ENCODE assay signal across 1 cellular context in the genomic region with DNA sequence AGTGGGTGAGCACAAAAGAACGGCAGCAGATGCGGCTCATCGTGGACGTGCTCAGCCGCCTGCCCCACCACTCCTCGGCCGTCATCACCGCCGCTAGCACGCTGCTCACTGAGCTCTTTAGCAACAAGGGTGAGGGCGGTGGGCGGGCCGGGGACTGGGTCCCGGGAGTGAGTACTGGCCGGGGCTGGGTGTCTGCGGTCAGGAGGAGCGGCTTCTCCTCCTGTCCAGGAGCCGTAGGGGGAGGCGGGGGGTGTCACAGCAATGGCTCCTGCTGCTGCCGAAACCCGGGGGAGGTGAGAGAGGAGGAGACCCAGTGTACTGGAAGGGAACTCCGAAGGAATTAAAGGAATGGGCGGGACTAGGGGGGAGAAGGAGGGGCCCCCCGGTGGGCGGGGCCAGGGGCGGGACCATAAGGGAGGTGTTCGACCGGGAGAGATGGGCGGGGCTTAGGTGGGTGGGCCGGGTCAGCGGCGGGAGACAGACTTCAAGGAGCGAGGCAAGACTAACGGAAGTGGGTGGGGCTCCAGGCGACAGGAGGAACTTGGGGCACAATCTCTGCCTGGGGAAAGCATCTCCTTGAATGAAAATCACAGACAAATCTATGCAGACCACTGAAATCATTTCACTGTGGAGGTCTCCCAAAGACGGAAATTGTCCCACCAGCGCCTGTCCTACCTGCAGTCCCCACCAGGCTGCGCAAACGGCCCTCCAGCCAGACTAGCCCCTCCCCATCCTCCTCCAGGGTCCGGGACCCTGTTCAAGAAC.
A peak's percentile ranks its signal among the peaks of the same experiment; 100 is the strongest.
TF ChIP-seq lines count a peak whose summit lies in the region.

No MANE protein-coding gene starts in this region.

TF ChIP-seq in K562, 482 proteins besides CTCF, POLR2A, EP300 and RAD21 (continued from another document and continues in another):
- TF ChIP-seq ZBTB11 (CRISPR knock-in tag; IDR thresholded peaks at IDR 0.05) (peak in 1 of 3 experiments; percentile 74; a peak in 1 of 6 replicates), NBN (IDR thresholded peaks at IDR 0.05; ENCODE audit: low read depth) (peak; percentile 71), KHSRP (IDR thresholded peaks at IDR 0.05) (no peak), ETV1 (tag; conservative IDR thresholded peaks at IDR 0.05; ENCODE audit: low read depth) (peak; percentile 63), PHB2 (IDR thresholded peaks at IDR 0.05; ENCODE audit: low read depth) (no peak), SMARCE1 (IDR thresholded peaks at IDR 0.05) (no peak), SP1 (CRISPR knock-in tag; IDR thresholded peaks at IDR 0.05) (peak; percentile 69), MTA1 (IDR thresholded peaks at IDR 0.05; ENCODE audit: borderline replicate concordance) (no peak; the same call in 1 of the 2 replicates), ESRRA (IDR thresholded peaks at IDR 0.05; ENCODE audit: borderline replicate concordance, low read depth) (peak; percentile 63; the same call in 1 of the 2 replicates), PHF8 (IDR thresholded peaks at IDR 0.05; ENCODE audit: borderline replicate concordance, low read length) (peak; percentile 41; the same call in 1 of the 2 replicates), L3MBTL2 (IDR thresholded peaks at IDR 0.05) (peak; percentile 89), ARID2 (IDR thresholded peaks at IDR 0.05) (no peak), ZNF184 (CRISPR knock-in tag; IDR thresholded peaks at IDR 0.05) (no peak), ZNF23 (CRISPR knock-in tag; IDR thresholded peaks at IDR 0.05) (no peak), PRDM10 (IDR thresholded peaks at IDR 0.05; ENCODE audit: partially characterized antibody) (peak; percentile 67), FOXK1 (CRISPR knock-in tag; IDR thresholded peaks at IDR 0.05; ENCODE audit: borderline replicate concordance) (peak; percentile 48; the same call in 1 of the 2 replicates), ZNF764 (CRISPR knock-in tag; IDR thresholded peaks at IDR 0.05; ENCODE audit: low read depth) (no peak), SIN3B (IDR thresholded peaks at IDR 0.05; ENCODE audit: low read depth) (no peak), ID3 (CRISPR knock-in tag; IDR thresholded peaks at IDR 0.05) (no peak), ID3 (tag; IDR thresholded peaks at IDR 0.05) (peak; percentile 43; the same call in 1 of the 2 replicates), ZBTB33 (CRISPR knock-in tag; IDR thresholded peaks at IDR 0.05) (no peak), KDM1A (IDR thresholded peaks at IDR 0.05) (peak; percentile 100), STAT6 (CRISPR knock-in tag; IDR thresholded peaks at IDR 0.05) (no peak), DMBX1 (CRISPR knock-in tag; IDR thresholded peaks at IDR 0.05; ENCODE audit: borderline replicate concordance) (no peak), NFE2L1 (tag; IDR thresholded peaks at IDR 0.05; ENCODE audit: borderline replicate concordance, low read depth) (no peak), PHF20 (IDR thresholded peaks at IDR 0.05; ENCODE audit: partially characterized antibody) (no peak), NONO (IDR thresholded peaks at IDR 0.05; ENCODE audit: low read depth in 2 of 2, low read length in 1 of 2) (peak in 1 of 2 experiments; percentile 67; a peak in 1 of 4 replicates), ZNF224 (CRISPR knock-in tag; IDR thresholded peaks at IDR 0.05) (0 out of 2 replicates have a peak, but pooled peaks have one; percentile 28), UBTF (IDR thresholded peaks at IDR 0.05; ENCODE audit: borderline replicate concordance in 1 of 2, low read depth in 2 of 2, low read length in 2 of 2) (0 out of 4 replicates have a peak, but pooled peaks of 1 of the 2 experiments have one; percentile 27), TBP (optimal IDR thresholded peaks at IDR 0.05; ENCODE audit: low read depth, low read length) (peak; percentile 38)
- TF ChIP-seq, protein P1, sequence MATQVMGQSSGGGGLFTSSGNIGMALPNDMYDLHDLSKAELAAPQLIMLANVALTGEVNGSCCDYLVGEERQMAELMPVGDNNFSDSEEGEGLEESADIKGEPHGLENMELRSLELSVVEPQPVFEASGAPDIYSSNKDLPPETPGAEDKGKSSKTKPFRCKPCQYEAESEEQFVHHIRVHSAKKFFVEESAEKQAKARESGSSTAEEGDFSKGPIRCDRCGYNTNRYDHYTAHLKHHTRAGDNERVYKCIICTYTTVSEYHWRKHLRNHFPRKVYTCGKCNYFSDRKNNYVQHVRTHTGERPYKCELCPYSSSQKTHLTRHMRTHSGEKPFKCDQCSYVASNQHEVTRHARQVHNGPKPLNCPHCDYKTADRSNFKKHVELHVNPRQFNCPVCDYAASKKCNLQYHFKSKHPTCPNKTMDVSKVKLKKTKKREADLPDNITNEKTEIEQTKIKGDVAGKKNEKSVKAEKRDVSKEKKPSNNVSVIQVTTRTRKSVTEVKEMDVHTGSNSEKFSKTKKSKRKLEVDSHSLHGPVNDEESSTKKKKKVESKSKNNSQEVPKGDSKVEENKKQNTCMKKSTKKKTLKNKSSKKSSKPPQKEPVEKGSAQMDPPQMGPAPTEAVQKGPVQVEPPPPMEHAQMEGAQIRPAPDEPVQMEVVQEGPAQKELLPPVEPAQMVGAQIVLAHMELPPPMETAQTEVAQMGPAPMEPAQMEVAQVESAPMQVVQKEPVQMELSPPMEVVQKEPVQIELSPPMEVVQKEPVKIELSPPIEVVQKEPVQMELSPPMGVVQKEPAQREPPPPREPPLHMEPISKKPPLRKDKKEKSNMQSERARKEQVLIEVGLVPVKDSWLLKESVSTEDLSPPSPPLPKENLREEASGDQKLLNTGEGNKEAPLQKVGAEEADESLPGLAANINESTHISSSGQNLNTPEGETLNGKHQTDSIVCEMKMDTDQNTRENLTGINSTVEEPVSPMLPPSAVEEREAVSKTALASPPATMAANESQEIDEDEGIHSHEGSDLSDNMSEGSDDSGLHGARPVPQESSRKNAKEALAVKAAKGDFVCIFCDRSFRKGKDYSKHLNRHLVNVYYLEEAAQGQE (CRISPR knock-in tag; IDR thresholded peaks at IDR 0.05; ENCODE audit: low read depth), result no peak
- TF ChIP-seq, protein P2, sequence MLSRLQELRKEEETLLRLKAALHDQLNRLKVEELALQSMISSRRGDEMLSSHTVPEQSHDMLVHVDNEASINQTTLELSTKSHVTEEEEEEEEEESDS (CRISPR knock-in tag; IDR thresholded peaks at IDR 0.05), result no peak
- TF ChIP-seq, protein P3, sequence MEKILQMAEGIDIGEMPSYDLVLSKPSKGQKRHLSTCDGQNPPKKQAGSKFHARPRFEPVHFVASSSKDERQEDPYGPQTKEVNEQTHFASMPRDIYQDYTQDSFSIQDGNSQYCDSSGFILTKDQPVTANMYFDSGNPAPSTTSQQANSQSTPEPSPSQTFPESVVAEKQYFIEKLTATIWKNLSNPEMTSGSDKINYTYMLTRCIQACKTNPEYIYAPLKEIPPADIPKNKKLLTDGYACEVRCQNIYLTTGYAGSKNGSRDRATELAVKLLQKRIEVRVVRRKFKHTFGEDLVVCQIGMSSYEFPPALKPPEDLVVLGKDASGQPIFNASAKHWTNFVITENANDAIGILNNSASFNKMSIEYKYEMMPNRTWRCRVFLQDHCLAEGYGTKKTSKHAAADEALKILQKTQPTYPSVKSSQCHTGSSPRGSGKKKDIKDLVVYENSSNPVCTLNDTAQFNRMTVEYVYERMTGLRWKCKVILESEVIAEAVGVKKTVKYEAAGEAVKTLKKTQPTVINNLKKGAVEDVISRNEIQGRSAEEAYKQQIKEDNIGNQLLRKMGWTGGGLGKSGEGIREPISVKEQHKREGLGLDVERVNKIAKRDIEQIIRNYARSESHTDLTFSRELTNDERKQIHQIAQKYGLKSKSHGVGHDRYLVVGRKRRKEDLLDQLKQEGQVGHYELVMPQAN (IDR thresholded peaks at IDR 0.05; ENCODE audit: borderline replicate concordance), result peak; percentile 58; the same call in 1 of the 2 replicates
